Comparison of ENCODE assay signal across 9 cellular contexts in the genomic region with DNA sequence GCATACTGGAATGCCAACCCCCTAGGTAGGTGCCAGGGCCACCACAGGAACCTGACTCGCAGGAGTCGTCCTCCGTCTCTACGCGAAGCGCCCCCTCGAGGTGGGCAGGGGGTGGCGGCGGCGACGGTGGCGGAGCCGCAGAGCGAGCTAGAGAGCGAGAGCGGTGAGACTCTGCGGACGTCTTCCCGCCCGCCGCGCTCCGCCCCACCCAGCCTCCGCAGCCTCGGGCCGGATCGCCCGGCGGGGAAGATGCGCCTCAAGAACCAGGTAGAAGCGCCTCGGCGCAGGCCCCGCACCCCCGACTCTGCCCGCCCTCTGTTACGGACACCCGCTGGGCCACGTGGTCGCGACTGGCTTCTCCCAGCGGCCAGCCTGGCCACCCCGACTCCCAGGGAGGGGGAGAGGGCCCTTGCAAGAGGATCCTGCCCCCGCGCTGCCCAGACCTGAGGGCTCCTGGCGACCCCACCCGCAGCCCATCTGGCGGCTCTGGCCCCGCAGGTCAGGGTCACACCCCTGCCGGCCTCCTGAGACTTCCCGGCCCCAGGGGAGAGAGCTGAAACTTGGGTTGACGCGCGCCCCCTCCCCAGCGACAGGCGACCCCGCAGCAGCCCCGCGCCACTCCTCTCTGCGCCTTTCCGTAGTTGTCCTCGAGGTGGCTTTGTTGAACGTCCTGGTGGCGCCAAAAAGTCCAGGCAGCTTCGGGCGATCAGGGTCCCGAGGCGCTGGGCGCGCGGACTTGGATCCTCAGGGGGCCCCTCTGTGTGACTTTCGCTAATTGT. TPM values are rescaled to one million over a fixed set of nuclear protein-coding genes. Genes with fewer than 3 reads are reported as not detected.
A peak's percentile ranks its signal among the peaks of the same experiment; 100 is the strongest.
DNase-seq lines count a peak whose midpoint lies in the region; ATAC-seq and TF ChIP-seq lines count a peak whose summit lies in the region.
"Had no signal": no experiment of that assay in that cellular context is flagged by ENCODE, and none has a peak within 500 bp of the region (broad histone marks: within the 10 kb centered on the region; RNA-seq: fewer than 3 reads in every experiment).

No MANE protein-coding gene starts in this region.

- POLR2A ChIA-PET in A673 (lab: Charles Lee; ENCODE audit: low non-redundant PET): interaction anchor here (0.6 kb wide), 1 partner anchor 496 kb away, joined by 4 read pairs; no protein-coding TSS in a partner anchor

- no peaks in the 10 kb centered on the region for H3K9me3 ChIP-seq in A673 (ENCODE audit: low read depth, low read length, poor library complexity, severe bottlenecking)
- H3K9me3 ChIP-seq in left lung: no peaks in the 10 kb centered on the region

- H3K27ac ChIP-seq in A673 (ENCODE audit: low read depth, low read length, poor library complexity, severe bottlenecking): no peak overlapping the region
- no peak overlapping the region for H3K27ac ChIP-seq in left lung

- TF ChIP-seq CTCF in A673 (conservative IDR thresholded peaks at IDR 0.05; ENCODE audit: low read depth, low read length) (peak; percentile 64), left lung (IDR thresholded peaks at IDR 0.05) (no peak)

- H3K4me1 ChIP-seq in A673 (ENCODE audit: insufficient read depth, low read length, poor library complexity, severe bottlenecking): no peaks in the 10 kb centered on the region
- no peaks in the 10 kb centered on the region for H3K4me1 ChIP-seq in left lung

- peak overlapping the region; percentile 17 for H3K4me3 ChIP-seq in A673 (ENCODE audit: low read depth, low read length, poor library complexity, severe bottlenecking)
- no peak overlapping the region for H3K4me3 ChIP-seq in left lung

- DNase-seq in A673 (ENCODE audit: low spot score) (peak; percentile 49), ecto neural progenitor cell (ENCODE audit: low spot score) (peak; percentile 72), left lung (peak in 1 of 2 donors; percentile 79), A172 (ENCODE audit: low spot score) (no peak)
- DNase-seq: NCI-H2081 had no signal

- BruUV-seq in A673 (replicated peaks; lab: Mats Ljungman, UMichigan): no TSS peak

- CTCF ChIA-PET in A673 (lab: Charles Lee): no interaction called here

- no peaks in the 10 kb centered on the region for H3K36me3 ChIP-seq in A673 (ENCODE audit: insufficient read depth, low read length, poor library complexity, severe bottlenecking)
- H3K36me3 ChIP-seq in left lung: no peaks in the 10 kb centered on the region

- H3K27me3 ChIP-seq in A673 (replicated peaks; ENCODE audit: insufficient read depth, low read depth, low read length, poor library complexity) (peaks cover 39% of the 10 kb centered on the region), left lung (peaks cover 41 to 64% of the 10 kb centered on the region in 2 donors)

- peak; percentile 42 for ATAC-seq in HG02759 (IDR thresholded peaks at IDR 0.05; ENCODE audit: unreplicated experiment)
- peak; percentile 62 for ATAC-seq in left lung
- ATAC-seq in GM19328 (IDR thresholded peaks at IDR 0.05; ENCODE audit: unreplicated experiment): no peak
- no peak for ATAC-seq in GM19035 (IDR thresholded peaks at IDR 0.05; ENCODE audit: unreplicated experiment)
- no peak for ATAC-seq in GM18858 (IDR thresholded peaks at IDR 0.05; ENCODE audit: unreplicated experiment)

- intact Hi-C loops in A673 (cut with micrococcal nuclease; ENCODE audit: unreplicated experiment): no loop called here
- intact Hi-C loops in left lung (cut with DNase I): no loop called here

RNA-seq across cellular contexts. Expression of a gene that starts 24.4 kb away (rescaled TPM):
- total RNA-seq in A673 (2021) (0.28 and 0.32 TPM in 2 replicates), left lung (1 to 10 TPM in 1 of 2 donors, under 1 TPM in 1; 0.32 to 1.1 TPM)
- total RNA-seq in A172 (2014; rRNA removed; shearing (Covaris generic)): not detected in 2 replicates

Comparison
In these comparisons a context has a peak if more than half of its experiments do, and no peak if none do; other contexts are left out.
1. ATAC-seq: peak in HG02759 (single experiment) and left lung (single experiment); none in GM19328 (single experiment), GM19035 (single experiment) and GM18858 (single experiment).